Comparison of ENCODE assay signal across 15 cellular contexts in the genomic region with DNA sequence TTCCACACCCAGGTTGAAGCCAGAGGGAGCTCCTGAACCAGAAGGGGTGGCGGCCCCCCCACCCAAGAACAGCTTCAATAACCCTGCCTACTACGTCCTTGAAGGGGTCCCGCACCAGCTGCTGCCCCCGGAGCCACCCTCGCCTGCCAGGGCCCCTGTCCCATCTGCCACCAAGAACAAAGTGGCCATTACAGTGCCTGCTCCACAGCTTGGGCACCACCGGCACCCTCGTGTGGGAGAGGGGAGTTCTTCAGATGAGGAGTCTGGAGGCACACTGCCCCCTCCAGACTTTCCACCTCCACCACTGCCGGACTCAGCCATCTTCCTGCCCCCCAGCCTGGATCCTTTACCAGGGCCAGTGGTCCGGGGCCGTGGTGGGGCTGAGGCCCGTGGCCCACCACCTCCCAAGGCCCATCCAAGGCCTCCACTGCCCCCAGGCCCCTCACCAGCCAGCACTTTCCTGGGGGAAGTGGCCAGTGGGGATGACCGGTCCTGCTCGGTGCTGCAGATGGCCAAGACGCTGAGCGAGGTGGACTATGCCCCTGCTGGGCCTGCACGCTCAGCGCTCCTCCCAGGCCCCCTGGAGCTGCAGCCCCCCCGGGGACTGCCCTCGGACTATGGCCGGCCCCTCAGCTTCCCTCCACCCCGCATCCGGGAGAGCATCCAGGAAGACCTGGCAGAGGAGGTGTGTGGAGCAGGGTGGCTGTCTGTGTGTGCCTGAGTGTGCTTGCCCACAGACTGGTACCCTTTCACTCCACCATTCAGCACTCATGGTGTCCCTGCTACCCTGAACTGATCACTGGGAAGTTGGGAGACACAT. TPM values are rescaled to one million over a fixed set of nuclear protein-coding genes. Genes with fewer than 3 reads are reported as not detected.
DNase-seq lines count a peak whose midpoint lies in the region; ATAC-seq and TF ChIP-seq lines count a peak whose summit lies in the region.
"Had no signal": no experiment of that assay in that cellular context is flagged by ENCODE, and none has a peak within 500 bp of the region (broad histone marks: within the 10 kb centered on the region; RNA-seq: fewer than 3 reads in every experiment).

No MANE protein-coding gene starts in this region.

- CTCF ChIA-PET in HEK293 (lab: Yijun Ruan, JAX), result interaction anchor here (0.6 to 3.5 kb wide), 15 partner anchors 9 to 212 kb away, joined by 3 to 26 read pairs (median 4); a partner anchor contains a TSS

- H3K4me1 ChIP-seq in HEK293 (ENCODE audit: control insufficient read depth, insufficient read depth, low read length) (no peaks in the 10 kb centered on the region), endodermal cell (ENCODE audit: control insufficient read depth, insufficient read depth, low read length) (no peaks in the 10 kb centered on the region)

- H3K27ac Mint-ChIP-seq in endodermal cell (peak overlapping the region; percentile 55), neural crest cell (ENCODE audit: unreplicated experiment) (no peak overlapping the region)
- no peak overlapping the region for H3K27ac Mint-ChIP-seq in stimulated activated memory B cell treated with anti-CD40 and anti-IgM and Interleukin-4, amounts not matched to agents 10 μg/mL and 1 μg/mL and 100 μg/mL, for 72 hours

- peaks cover 30% of the 10 kb centered on the region for H3K27me3 ChIP-seq in endodermal cell (ENCODE audit: control insufficient read depth, insufficient read depth, low read length, poor library complexity, severe bottlenecking)

- TF ChIP-seq CTCF in HEK293 (tag by site-specific recombination; IDR thresholded peaks at IDR 0.05), result no peak
- peak; percentile 16 for TF ChIP-seq CTCF in endodermal cell (conservative IDR thresholded peaks at IDR 0.05)
- no peak for TF ChIP-seq CTCF in neural crest cell (conservative IDR thresholded peaks at IDR 0.05)

- peaks cover 11% of the 10 kb centered on the region for H3K4me1 Mint-ChIP-seq in endodermal cell
- H3K4me1 Mint-ChIP-seq in neural crest cell, result peaks cover 21% of the 10 kb centered on the region
- peaks cover 58% of the 10 kb centered on the region for H3K4me1 Mint-ChIP-seq in stimulated activated memory B cell treated with anti-CD40 and anti-IgM and Interleukin-4, amounts not matched to agents 10 μg/mL and 1 μg/mL and 100 μg/mL, for 72 hours

- H3K4me3 Mint-ChIP-seq in endodermal cell, result no peak overlapping the region
- peak overlapping the region; percentile 12 for H3K4me3 Mint-ChIP-seq in neural crest cell
- no peak overlapping the region for H3K4me3 Mint-ChIP-seq in stimulated activated memory B cell treated with anti-CD40 and anti-IgM and Interleukin-4, amounts not matched to agents 10 μg/mL and 1 μg/mL and 100 μg/mL, for 72 hours

- no peak for ATAC-seq in HG02571 (IDR thresholded peaks at IDR 0.05; ENCODE audit: unreplicated experiment)
- ATAC-seq in stimulated activated memory B cell treated with anti-CD40 and anti-IgM and Interleukin-4, amounts not matched to agents 10 μg/mL and 1 μg/mL and 100 μg/mL, for 72 hours, result no peak

- peak; percentile 3 for DNase-seq in AG08396 (ENCODE audit: low spot score)
- peak; percentile 52 for DNase-seq in endodermal cell
- DNase-seq in neural crest cell (ENCODE audit: low read depth, low spot score), result no peak
- no peak for DNase-seq in stimulated activated CD4-positive, alpha-beta T cell treated with anti-CD3 and anti-CD28 coated beads, Interleukin-2, amount 100 ng/mL, for 48 hours
- no peak for DNase-seq in NCI-H526 treated with DMSO at 0.1 percent for 48 hours (lab: John Stamatoyannopoulos, UW)
- DNase-seq: effector CD8-positive, alpha-beta T cell had no signal

- H3K4me3 ChIP-seq in HEK293 (ENCODE audit: low read depth, low read length), result no peak overlapping the region
- H3K4me3 ChIP-seq in endodermal cell (ENCODE audit: low read length), result no peak overlapping the region
- H3K4me3 ChIP-seq: BLaER1, SK-N-MC, smooth muscle cell had no signal

- H3K27me3 Mint-ChIP-seq in endodermal cell (ENCODE audit: insufficient read depth) (peaks cover 29% of the 10 kb centered on the region), neural crest cell (ENCODE audit: low read depth) (peaks cover 39% of the 10 kb centered on the region)
- peaks cover 32% of the 10 kb centered on the region for H3K27me3 Mint-ChIP-seq in stimulated activated memory B cell treated with anti-CD40 and anti-IgM and Interleukin-4, amounts not matched to agents 10 μg/mL and 1 μg/mL and 100 μg/mL, for 72 hours

- H3K9me3 ChIP-seq in HEK293 (ENCODE audit: control insufficient read depth, insufficient read depth, low read depth, low read length) (no peaks in the 10 kb centered on the region), endodermal cell (ENCODE audit: control insufficient read depth, low read length) (no peaks in the 10 kb centered on the region)

- H3K36me3 Mint-ChIP-seq in endodermal cell (ENCODE audit: low read depth), result peaks cover 47% of the 10 kb centered on the region
- H3K36me3 Mint-ChIP-seq in neural crest cell (ENCODE audit: low read depth), result peaks cover 21% of the 10 kb centered on the region
- peaks cover 31% of the 10 kb centered on the region for H3K36me3 Mint-ChIP-seq in stimulated activated memory B cell treated with anti-CD40 and anti-IgM and Interleukin-4, amounts not matched to agents 10 μg/mL and 1 μg/mL and 100 μg/mL, for 72 hours

- H3K36me3 ChIP-seq in HEK293 (ENCODE audit: control insufficient read depth in 2 of 2, insufficient read depth in 1 of 2, low read length in 2 of 2) (peaks cover 0 to 64% of the 10 kb centered on the region in 2 experiments; a peak in 2 of 3 replicates), endodermal cell (ENCODE audit: control insufficient read depth, insufficient read depth, low read length) (peaks cover 62% of the 10 kb centered on the region)

- H3K27ac ChIP-seq in HEK293 (ENCODE audit: extremely low read depth, low read depth, low read length) (no peak overlapping the region), endodermal cell (ENCODE audit: low read depth, low read length) (no peak overlapping the region)
- H3K27ac ChIP-seq: BLaER1, SK-N-MC had no signal

- H3K9ac ChIP-seq in endodermal cell (ENCODE audit: extremely low read depth, low read length, poor library complexity, severe bottlenecking), result no peak overlapping the region
- H3K9ac ChIP-seq: BLaER1 had no signal

- H3K9me3 Mint-ChIP-seq in endodermal cell (no peaks in the 10 kb centered on the region), neural crest cell (no peaks in the 10 kb centered on the region)
- H3K9me3 Mint-ChIP-seq in stimulated activated memory B cell treated with anti-CD40 and anti-IgM and Interleukin-4, amounts not matched to agents 10 μg/mL and 1 μg/mL and 100 μg/mL, for 72 hours, result no peaks in the 10 kb centered on the region

- 89 to 97% methylated on average over 6 to 22 of the region's 22 CpGs for WGBS in endodermal cell (ENCODE audit: insufficient coverage in 1 of 2, insufficient read length in 1 of 2), 2 experiments

- POLR2A ChIA-PET in HEK293 (lab: Yijun Ruan, JAX), result interaction anchor here (0.9 to 4.5 kb wide), 4 partner anchors 11 to 194 kb away, joined by 3 to 42 read pairs (median 4); a partner anchor contains a TSS

TF ChIP-seq in HEK293, 187 proteins besides CTCF, POLR2A, EP300 and RAD21:
- TF ChIP-seq GLIS1 (tag by site-specific recombination; IDR thresholded peaks at IDR 0.05) (peak; percentile 24; the same call in 1 of the 2 replicates), ZNF544 (tag by site-specific recombination; IDR thresholded peaks at IDR 0.05) (no peak)

RNA-seq across cellular contexts. Expression of a gene that starts 6.7 kb away (rescaled TPM):
- total RNA-seq in endodermal cell, result under 1 TPM in 1 of 2 donors, not detected in 1; 0.92 TPM
- 1.7 TPM for polyA plus RNA-seq in endodermal cell (2013, experiment 1 of 2)
- 1.9 TPM for polyA plus RNA-seq in endodermal cell (2013, experiment 2 of 2)
- total RNA-seq in neural crest cell, result 5.1 and 5.6 TPM in 2 replicates
- total RNA-seq: activated CD8-positive, alpha-beta memory T cell treated with anti-CD3 and anti-CD28 coated beads for 36 hours; HT1080; osteocyte; smooth muscle cell had no signal

RNA-seq across cellular contexts. Expression of a gene that starts 12.8 kb away (rescaled TPM):
- total RNA-seq in endodermal cell, result 100 to 1,000 TPM; 230 to 325 TPM
- 149 TPM for polyA plus RNA-seq in endodermal cell (2013, experiment 1 of 2)
- 148 TPM for polyA plus RNA-seq in endodermal cell (2013, experiment 2 of 2)
- 242 and 247 TPM in 2 replicates for total RNA-seq in neural crest cell

RNA-seq across cellular contexts. Expression of a gene that starts 20.7 kb away (rescaled TPM):
- total RNA-seq in endodermal cell (not detected), neural crest cell (not detected in 2 replicates)
- not detected for polyA plus RNA-seq in endodermal cell (2013, experiment 1 of 2)
- polyA plus RNA-seq in endodermal cell (2013, experiment 2 of 2), result not detected
- total RNA-seq: activated CD8-positive, alpha-beta memory T cell treated with anti-CD3 and anti-CD28 coated beads for 36 hours; HT1080; osteocyte; smooth muscle cell had no signal
- polyA plus RNA-seq: smooth muscle cell had no signal

RNA-seq across cellular contexts. Expression of a gene that starts 45.4 kb away (rescaled TPM):
- total RNA-seq in endodermal cell, result 10 to 100 TPM; 13.8 to 19.3 TPM
- 5.8 TPM for polyA plus RNA-seq in endodermal cell (2013, experiment 1 of 2)
- polyA plus RNA-seq in endodermal cell (2013, experiment 2 of 2), result 4.8 TPM
- total RNA-seq in neural crest cell, result not detected in 2 replicates
- total RNA-seq: activated CD8-positive, alpha-beta memory T cell treated with anti-CD3 and anti-CD28 coated beads for 36 hours; HT1080; osteocyte had no signal

Comparison
In these comparisons a context has a peak if more than half of its experiments do, and no peak if none do; other contexts are left out.
1. DNase-seq: peak in AG08396 (single experiment) and endodermal cell (single experiment); none in neural crest cell (single experiment), stimulated activated CD4-positive, alpha-beta T cell treated with anti-CD3 and anti-CD28 coated beads, Interleukin-2, amount 100 ng/mL, for 48 hours (0 of 2) and NCI-H526 treated with DMSO at 0.1 percent for 48 hours (single experiment).